23 cellular contexts compared by ENCODE assay signal in the genomic region with DNA sequence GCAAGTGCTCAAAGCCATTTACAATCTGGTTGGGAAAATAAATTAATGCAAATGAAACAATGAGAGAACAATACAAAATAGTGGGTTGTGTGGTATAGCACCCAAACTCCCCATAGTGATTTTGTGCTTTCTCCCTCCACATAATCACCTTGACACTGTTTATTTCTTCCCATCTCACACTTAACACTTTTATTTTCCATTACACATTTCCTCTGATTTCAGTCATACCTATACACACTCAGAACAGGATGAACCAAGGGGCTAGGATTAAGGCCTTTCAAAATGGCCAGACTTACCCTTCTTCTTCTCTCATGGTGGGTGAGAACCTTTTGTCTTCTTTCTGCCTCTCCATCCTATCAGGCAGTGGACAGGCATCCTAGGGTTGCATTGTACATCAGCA. TPM values are rescaled to one million over a fixed set of nuclear protein-coding genes. Genes with fewer than 3 reads are reported as not detected.
DNase-seq lines count a peak whose midpoint lies in the region; TF ChIP-seq lines count a peak whose summit lies in the region.
"Had no signal": no experiment of that assay in that cellular context is flagged by ENCODE, and none has a peak within 500 bp of the region (broad histone marks: within the 10 kb centered on the region; RNA-seq: fewer than 3 reads in every experiment).

No MANE protein-coding gene starts in this region.

- peaks cover 49% of the 10 kb centered on the region for H3K27me3 ChIP-seq in neural progenitor cell

- CTCF ChIA-PET in activated naive CD4-positive, alpha-beta T cell treated with anti-CD3 and anti-CD28 coated beads for 36 hours (lab: Charles Lee) = interaction anchor here (1.0 to 1.4 kb wide), 2 partner anchors 8 to 9 kb away, joined by 3 to 6 read pairs; no protein-coding TSS in a partner anchor

- H3K36me3 Mint-ChIP-seq in T-helper 2 cell treated with Interferon-gamma antibody and Interleukin-4, amounts not matched to agents 5 μg/mL and 100 μg/mL, for 36 hours (ENCODE audit: low read depth) = peaks cover 83% of the 10 kb centered on the region
- H3K36me3 Mint-ChIP-seq in activated naive CD4-positive, alpha-beta T cell treated with anti-CD3 and anti-CD28 coated beads for 36 hours (ENCODE audit: low read depth) = peaks cover 47% of the 10 kb centered on the region
- peaks cover 23% of the 10 kb centered on the region for H3K36me3 Mint-ChIP-seq in activated naive CD8-positive, alpha-beta T cell treated with anti-CD3 and anti-CD28 coated beads for 36 hours
- H3K36me3 Mint-ChIP-seq in stimulated activated naive CD8-positive, alpha-beta T cell treated with anti-CD3 and anti-CD28 coated beads, Interleukin-15, Interleukin-2, amounts not matched to agents 100 ng/mL and 50 ng/mL, for 24 hours (ENCODE audit: low read depth) = peaks cover 81% of the 10 kb centered on the region
- no peaks in the 10 kb centered on the region for H3K36me3 Mint-ChIP-seq in neural progenitor cell

- no peaks in the 10 kb centered on the region for H3K27me3 Mint-ChIP-seq in T-helper 2 cell treated with Interferon-gamma antibody and Interleukin-4, amounts not matched to agents 5 μg/mL and 100 μg/mL, for 36 hours (ENCODE audit: low read depth)
- H3K27me3 Mint-ChIP-seq in activated naive CD4-positive, alpha-beta T cell treated with anti-CD3 and anti-CD28 coated beads for 36 hours (ENCODE audit: low read depth) = no peaks in the 10 kb centered on the region
- H3K27me3 Mint-ChIP-seq in activated naive CD8-positive, alpha-beta T cell treated with anti-CD3 and anti-CD28 coated beads for 36 hours = no peaks in the 10 kb centered on the region
- H3K27me3 Mint-ChIP-seq in stimulated activated naive CD8-positive, alpha-beta T cell treated with anti-CD3 and anti-CD28 coated beads, Interleukin-15, Interleukin-2, amounts not matched to agents 100 ng/mL and 50 ng/mL, for 24 hours = no peaks in the 10 kb centered on the region
- peaks cover 6% of the 10 kb centered on the region for H3K27me3 Mint-ChIP-seq in neural progenitor cell (ENCODE audit: insufficient read depth, low read depth)

- peaks cover 2% of the 10 kb centered on the region for H3K4me1 Mint-ChIP-seq in T-helper 2 cell treated with Interferon-gamma antibody and Interleukin-4, amounts not matched to agents 5 μg/mL and 100 μg/mL, for 36 hours (ENCODE audit: low read depth)
- peaks cover 35% of the 10 kb centered on the region for H3K4me1 Mint-ChIP-seq in activated naive CD4-positive, alpha-beta T cell treated with anti-CD3 and anti-CD28 coated beads for 36 hours (ENCODE audit: low read depth)
- peaks cover 11% of the 10 kb centered on the region for H3K4me1 Mint-ChIP-seq in activated naive CD8-positive, alpha-beta T cell treated with anti-CD3 and anti-CD28 coated beads for 36 hours
- peaks cover 22% of the 10 kb centered on the region for H3K4me1 Mint-ChIP-seq in stimulated activated naive CD8-positive, alpha-beta T cell treated with anti-CD3 and anti-CD28 coated beads, Interleukin-15, Interleukin-2, amounts not matched to agents 100 ng/mL and 50 ng/mL, for 24 hours (ENCODE audit: low read depth)
- H3K4me1 Mint-ChIP-seq in neural progenitor cell = peaks cover 3% of the 10 kb centered on the region
- H3K4me1 Mint-ChIP-seq: GM23338 had no signal

- peaks cover 5% of the 10 kb centered on the region for H3K4me1 ChIP-seq in neural progenitor cell

- no peak overlapping the region for H3K4me3 Mint-ChIP-seq in T-helper 2 cell treated with Interferon-gamma antibody and Interleukin-4, amounts not matched to agents 5 μg/mL and 100 μg/mL, for 36 hours
- no peak overlapping the region for H3K4me3 Mint-ChIP-seq in activated naive CD4-positive, alpha-beta T cell treated with anti-CD3 and anti-CD28 coated beads for 36 hours
- no peak overlapping the region for H3K4me3 Mint-ChIP-seq in activated naive CD8-positive, alpha-beta T cell treated with anti-CD3 and anti-CD28 coated beads for 36 hours
- H3K4me3 Mint-ChIP-seq in stimulated activated naive CD8-positive, alpha-beta T cell treated with anti-CD3 and anti-CD28 coated beads, Interleukin-15, Interleukin-2, amounts not matched to agents 100 ng/mL and 50 ng/mL, for 24 hours = no peak overlapping the region
- no peak overlapping the region for H3K4me3 Mint-ChIP-seq in neural progenitor cell
- H3K4me3 Mint-ChIP-seq: CD14-positive monocyte, GM23338 had no signal

- H3K4me3 ChIP-seq in neural progenitor cell = no peak overlapping the region
- H3K4me3 ChIP-seq: GM12878, GM23338, PC-9 had no signal

- peaks cover 3% of the 10 kb centered on the region for H3F3A ChIP-seq in neural progenitor cell (ENCODE audit: low read depth)

- intact Hi-C loops in activated naive CD4-positive, alpha-beta T cell treated with anti-CD3 and anti-CD28 coated beads for 36 hours (cut with micrococcal nuclease) = loop anchor here (1.0 kb wide), 1 partner anchor 13 kb away; no protein-coding TSS in a partner anchor

- H4K20me1 ChIP-seq in neural progenitor cell (ENCODE audit: low read depth) = no peaks in the 10 kb centered on the region

- H3K27ac ChIP-seq in neural progenitor cell = no peak overlapping the region
- H3K27ac ChIP-seq: 22Rv1, PC-9, RWPE1 had no signal

- H3K36me3 ChIP-seq in neural progenitor cell = no peaks in the 10 kb centered on the region

- no peak overlapping the region for H3K9ac ChIP-seq in neural progenitor cell

- H2AFZ ChIP-seq in neural progenitor cell (replicated peaks) = no peak overlapping the region
- H2AFZ ChIP-seq: GM23338, PC-9 had no signal

- H3K27ac Mint-ChIP-seq in T-helper 2 cell treated with Interferon-gamma antibody and Interleukin-4, amounts not matched to agents 5 μg/mL and 100 μg/mL, for 36 hours = peak overlapping the region; percentile 5
- H3K27ac Mint-ChIP-seq in activated naive CD4-positive, alpha-beta T cell treated with anti-CD3 and anti-CD28 coated beads for 36 hours = peak overlapping the region; percentile 84
- H3K27ac Mint-ChIP-seq in activated naive CD8-positive, alpha-beta T cell treated with anti-CD3 and anti-CD28 coated beads for 36 hours = peak overlapping the region; percentile 68
- H3K27ac Mint-ChIP-seq in stimulated activated naive CD8-positive, alpha-beta T cell treated with anti-CD3 and anti-CD28 coated beads, Interleukin-15, Interleukin-2, amounts not matched to agents 100 ng/mL and 50 ng/mL, for 24 hours = peak overlapping the region; percentile 71
- H3K27ac Mint-ChIP-seq in neural progenitor cell = no peak overlapping the region
- H3K27ac Mint-ChIP-seq: GM23338 had no signal

- H3K4me2 ChIP-seq in neural progenitor cell = no peak overlapping the region
- H3K4me2 ChIP-seq: GM23338, PC-9 had no signal

- TF ChIP-seq CTCF in neural progenitor cell (IDR thresholded peaks at IDR 0.05) = no peak

- no peaks in the 10 kb centered on the region for H3K79me2 ChIP-seq in neural progenitor cell (ENCODE audit: low read depth)

- DNase-seq in T-helper 2 cell treated with Interferon-gamma antibody and Interleukin-4, amounts not matched to agents 5 μg/mL and 100 μg/mL, for 36 hours (ENCODE audit: low spot score) = no peak
- no peak for DNase-seq in T-helper 2 cell
- DNase-seq in activated naive CD4-positive, alpha-beta T cell treated with anti-CD3 and anti-CD28 coated beads for 36 hours = no peak
- DNase-seq in activated naive CD4-positive, alpha-beta T cell (lab: John Stamatoyannopoulos, UW) = no peak
- DNase-seq in activated naive CD8-positive, alpha-beta T cell treated with anti-CD3 and anti-CD28 coated beads for 36 hours = no peak
- no peak for DNase-seq in activated CD8-positive, alpha-beta memory T cell treated with anti-CD3 and anti-CD28 coated beads, Interleukin-2, amount 50 U/mL, for 48 hours
- DNase-seq in neural progenitor cell (ENCODE audit: low spot score) = no peak
- DNase-seq: AML-193, HCEC 1CT, MM.1S, NCI-H1092, NCI-H1436 treated with DMSO at 0.1 percent for 48 hours, NCI-H2029 treated with DMSO at 0.1 percent for 48 hours, NCI-H2171, NCI-H526, PC-9 had no signal

- H3K9me3 Mint-ChIP-seq in T-helper 2 cell treated with Interferon-gamma antibody and Interleukin-4, amounts not matched to agents 5 μg/mL and 100 μg/mL, for 36 hours = no peaks in the 10 kb centered on the region
- no peaks in the 10 kb centered on the region for H3K9me3 Mint-ChIP-seq in activated naive CD4-positive, alpha-beta T cell treated with anti-CD3 and anti-CD28 coated beads for 36 hours
- no peaks in the 10 kb centered on the region for H3K9me3 Mint-ChIP-seq in activated naive CD8-positive, alpha-beta T cell treated with anti-CD3 and anti-CD28 coated beads for 36 hours
- no peaks in the 10 kb centered on the region for H3K9me3 Mint-ChIP-seq in stimulated activated naive CD8-positive, alpha-beta T cell treated with anti-CD3 and anti-CD28 coated beads, Interleukin-15, Interleukin-2, amounts not matched to agents 100 ng/mL and 50 ng/mL, for 24 hours
- H3K9me3 Mint-ChIP-seq in neural progenitor cell = no peaks in the 10 kb centered on the region
- H3K9me3 Mint-ChIP-seq: CD14-positive monocyte, GM23338 had no signal

- H3K9me3 ChIP-seq in neural progenitor cell (ENCODE audit: low read depth) = no peaks in the 10 kb centered on the region

RNA-seq across cellular contexts. Expression of a gene that starts 13.9 kb away (rescaled TPM):
- total RNA-seq in activated naive CD4-positive, alpha-beta T cell treated with anti-CD3 and anti-CD28 coated beads for 36 hours = 1 to 10 TPM; 7.5 to 8.5 TPM
- 10 to 100 TPM in 1 of 2 experiments, 1 to 10 TPM in 1; 9.6 to 10.7 TPM for total RNA-seq in activated naive CD8-positive, alpha-beta T cell treated with anti-CD3 and anti-CD28 coated beads for 36 hours
- total RNA-seq in neural progenitor cell (ENCODE audit: low replicate concordance) = 1.5 and 5.3 TPM in 2 replicates
- total RNA-seq: LHCN-M2, PC-9 had no signal

RNA-seq across cellular contexts. Expression of a gene that starts 37.9 kb away (rescaled TPM):
- 100 to 1,000 TPM; 138 to 149 TPM for total RNA-seq in activated naive CD4-positive, alpha-beta T cell treated with anti-CD3 and anti-CD28 coated beads for 36 hours
- 10 to 100 TPM; 72.6 to 73.1 TPM for total RNA-seq in activated naive CD8-positive, alpha-beta T cell treated with anti-CD3 and anti-CD28 coated beads for 36 hours
- 0.43 and 2.1 TPM in 2 replicates for total RNA-seq in neural progenitor cell (ENCODE audit: low replicate concordance)
- total RNA-seq: GM23338, LHCN-M2, PC-9 had no signal

RNA-seq across cellular contexts. Expression of a gene that starts 53.0 kb away (rescaled TPM):
- total RNA-seq in activated naive CD4-positive, alpha-beta T cell treated with anti-CD3 and anti-CD28 coated beads for 36 hours = not detected
- not detected for total RNA-seq in activated naive CD8-positive, alpha-beta T cell treated with anti-CD3 and anti-CD28 coated beads for 36 hours
- 2.3 and 3.8 TPM in 2 replicates for total RNA-seq in neural progenitor cell (ENCODE audit: low replicate concordance)
- total RNA-seq: GM12878, LHCN-M2, PC-9 had no signal

Comparison
In these comparisons a context has a peak if more than half of its experiments do, and no peak if none do; other contexts are left out.
1. RNA of a gene that starts 37.9 kb away (total RNA-seq): 138 to 149 TPM in activated naive CD4-positive, alpha-beta T cell treated with anti-CD3 and anti-CD28 coated beads for 36 hours and 72.6 to 73.1 TPM in activated naive CD8-positive, alpha-beta T cell treated with anti-CD3 and anti-CD28 coated beads for 36 hours; 0.43 to 2.1 TPM in neural progenitor cell; every median in the first group is over 10 times any median in the second.